Comparison of ENCODE assay signal across 24 cellular contexts in genomic region chr20:776165-776564, GRCh38. TPM values are rescaled to one million over a fixed set of nuclear protein-coding genes. Genes with fewer than 3 reads are reported as not detected.
DNase-seq lines count a peak whose midpoint lies in the region; ATAC-seq and TF ChIP-seq lines count a peak whose summit lies in the region.
"Had no signal": no experiment of that assay in that cellular context is flagged by ENCODE, and none has a peak within 500 bp of the region (broad histone marks: within the 10 kb centered on the region; RNA-seq: fewer than 3 reads in every experiment).

No MANE protein-coding gene starts in this region.

- H3K36me3 ChIP-seq in Peyer's patch (no peaks in the 10 kb centered on the region), neural progenitor cell (no peaks in the 10 kb centered on the region), transverse colon (no peaks in the 10 kb centered on the region)

- H3K9ac ChIP-seq in neural progenitor cell: no peak overlapping the region
- H3K9ac ChIP-seq: KMS-11 had no signal

- H3K4me3 ChIP-seq in Peyer's patch (peak overlapping the region in 1 of 4 donors; percentile 60), neural progenitor cell (no peak overlapping the region), transverse colon (no peak overlapping the region)
- H3K4me3 ChIP-seq: SK-N-MC had no signal

- H3F3A ChIP-seq in neural progenitor cell (ENCODE audit: low read depth): no peaks in the 10 kb centered on the region

- H3K36me3 Mint-ChIP-seq in neural progenitor cell: no peaks in the 10 kb centered on the region
- H3K36me3 Mint-ChIP-seq: CD8-positive, alpha-beta memory T cell had no signal

- in situ Hi-C loops in transverse colon (cut with MboI; ENCODE audit: low pct_ligation_motif_present in 1 of 4, low pct_unique_long_range_greater_than_20kb in 1 of 4, low sequenced_read_pairs in 3 of 4): no loop called here

- H2AFZ ChIP-seq in neural progenitor cell (replicated peaks): peak overlapping the region; percentile 68

- peak overlapping the region in 3 of 4 donors; percentile 62 to 90 (median 78) for H3K27ac ChIP-seq in Peyer's patch
- H3K27ac ChIP-seq in neural progenitor cell: no peak overlapping the region
- peak overlapping the region; percentile 41 to 75 (median 62) for H3K27ac ChIP-seq in transverse colon
- H3K27ac ChIP-seq: KMS-11, RWPE1, SK-N-MC had no signal

- H3K4me2 ChIP-seq in neural progenitor cell: no peak overlapping the region
- H3K4me2 ChIP-seq: KMS-11 had no signal

- 67 to 83% methylated on average over 1 to 2 of the region's 2 CpGs for WGBS in transverse colon (ENCODE audit: low coverage in 1 of 2), 2 donors

- peaks cover 4% of the 10 kb centered on the region for H3K27me3 Mint-ChIP-seq in neural progenitor cell (ENCODE audit: insufficient read depth, low read depth)

- intact Hi-C loops in transverse colon (cut with DNase I; ENCODE audit: low total_unique reads): no loop called here

- no peak for TF ChIP-seq POLR2A in Peyer's patch (IDR thresholded peaks at IDR 0.05)
- no peak for TF ChIP-seq POLR2A in transverse colon (IDR thresholded peaks at IDR 0.05)

- no peaks in the 10 kb centered on the region for H4K20me1 ChIP-seq in neural progenitor cell (ENCODE audit: low read depth)

- no peaks in the 10 kb centered on the region for H3K79me2 ChIP-seq in neural progenitor cell (ENCODE audit: low read depth)

- H3K4me1 ChIP-seq in Peyer's patch (peaks cover 0 to 21% (median 0%) of the 10 kb centered on the region in 4 donors), neural progenitor cell (no peaks in the 10 kb centered on the region), transverse colon (peaks cover 0 to 23% (median 9%) of the 10 kb centered on the region in 4 donors)

- no peak overlapping the region for H3K4me3 Mint-ChIP-seq in neural progenitor cell
- H3K4me3 Mint-ChIP-seq: B cell; CD8-positive, alpha-beta memory T cell had no signal

- H3K9me3 Mint-ChIP-seq in neural progenitor cell: no peaks in the 10 kb centered on the region
- H3K9me3 Mint-ChIP-seq: CD8-positive, alpha-beta memory T cell had no signal

- ATAC-seq in HG03139 (IDR thresholded peaks at IDR 0.05; ENCODE audit: unreplicated experiment): no peak
- ATAC-seq in GM21786 (IDR thresholded peaks at IDR 0.05; ENCODE audit: unreplicated experiment): no peak
- no peak for ATAC-seq in GM21576 (IDR thresholded peaks at IDR 0.05; ENCODE audit: unreplicated experiment)

- no peak for TF ChIP-seq EP300 in transverse colon (IDR thresholded peaks at IDR 0.05; ENCODE audit: low read depth)

- DNase-seq in DMS53 (lab: John Stamatoyannopoulos, UW) (peak; percentile 46), DMS53 treated with DMSO at 0.1 percent for 48 hours (lab: John Stamatoyannopoulos, UW; ENCODE audit: unreplicated experiment) (no peak), Peyer's patch (no peak), neural progenitor cell (ENCODE audit: low spot score) (no peak), transverse colon (no peak)
- DNase-seq: CD8-positive, alpha-beta memory T cell; DMS 273 treated with DMSO at 0.1 percent for 48 hours; DND-41; IMR-90; MM.1S; NCI-H1048; NCI-H1417; NCI-H1694; NCI-H2081; NCI-H2227 treated with DMSO at 0.1 percent for 48 hours; NCI-H526 treated with DMSO at 0.1 percent for 48 hours; SHP77 had no signal

- TF ChIP-seq CTCF in Peyer's patch (IDR thresholded peaks at IDR 0.05) (no peak), neural progenitor cell (IDR thresholded peaks at IDR 0.05) (no peak), transverse colon (IDR thresholded peaks at IDR 0.05) (no peak)

- H3K27ac Mint-ChIP-seq in neural progenitor cell: no peak overlapping the region
- H3K27ac Mint-ChIP-seq: B cell; CD8-positive, alpha-beta memory T cell had no signal

- H3K9me3 ChIP-seq in Peyer's patch (no peaks in the 10 kb centered on the region), neural progenitor cell (ENCODE audit: low read depth) (no peaks in the 10 kb centered on the region), transverse colon (no peaks in the 10 kb centered on the region)

- H3K27me3 ChIP-seq in Peyer's patch: no peaks in the 10 kb centered on the region
- H3K27me3 ChIP-seq in neural progenitor cell: no peaks in the 10 kb centered on the region
- no peaks in the 10 kb centered on the region for H3K27me3 ChIP-seq in transverse colon

- peaks cover 8% of the 10 kb centered on the region for H3K4me1 Mint-ChIP-seq in neural progenitor cell
- H3K4me1 Mint-ChIP-seq: B cell; CD8-positive, alpha-beta memory T cell had no signal

RNA-seq across cellular contexts. Expression of gene SLC52A3, which starts 7.9 kb away (rescaled TPM):
- total RNA-seq in Peyer's patch (100 to 1,000 TPM in 1 of 4 donors, 10 to 100 TPM in 3; 15.7 to 176 (median 26.0) TPM), neural progenitor cell (ENCODE audit: low replicate concordance) (0.56 TPM in 1 of 2 replicates, not detected in the other), transverse colon (10 to 100 TPM in 3 of 4 donors, 1 to 10 TPM in 1; 7.2 to 35.9 (median 15.3) TPM)
- total RNA-seq: B cell; CD8-positive, alpha-beta memory T cell; IMR-90 had no signal

RNA-seq across cellular contexts. Expression of gene FAM110A, which starts 57.4 kb away (rescaled TPM):
- 10 to 100 TPM in 2 of 4 donors, 1 to 10 TPM in 2; 5.1 to 15.7 (median 12.7) TPM for total RNA-seq in Peyer's patch
- 2.9 and 9.1 TPM in 2 replicates for total RNA-seq in neural progenitor cell (ENCODE audit: low replicate concordance)
- 10 to 100 TPM in 1 of 4 donors, 1 to 10 TPM in 3; 4.0 to 14.6 (median 6.9) TPM for total RNA-seq in transverse colon
